Comparison of ENCODE assay signal across 1 cellular context in the genomic region with DNA sequence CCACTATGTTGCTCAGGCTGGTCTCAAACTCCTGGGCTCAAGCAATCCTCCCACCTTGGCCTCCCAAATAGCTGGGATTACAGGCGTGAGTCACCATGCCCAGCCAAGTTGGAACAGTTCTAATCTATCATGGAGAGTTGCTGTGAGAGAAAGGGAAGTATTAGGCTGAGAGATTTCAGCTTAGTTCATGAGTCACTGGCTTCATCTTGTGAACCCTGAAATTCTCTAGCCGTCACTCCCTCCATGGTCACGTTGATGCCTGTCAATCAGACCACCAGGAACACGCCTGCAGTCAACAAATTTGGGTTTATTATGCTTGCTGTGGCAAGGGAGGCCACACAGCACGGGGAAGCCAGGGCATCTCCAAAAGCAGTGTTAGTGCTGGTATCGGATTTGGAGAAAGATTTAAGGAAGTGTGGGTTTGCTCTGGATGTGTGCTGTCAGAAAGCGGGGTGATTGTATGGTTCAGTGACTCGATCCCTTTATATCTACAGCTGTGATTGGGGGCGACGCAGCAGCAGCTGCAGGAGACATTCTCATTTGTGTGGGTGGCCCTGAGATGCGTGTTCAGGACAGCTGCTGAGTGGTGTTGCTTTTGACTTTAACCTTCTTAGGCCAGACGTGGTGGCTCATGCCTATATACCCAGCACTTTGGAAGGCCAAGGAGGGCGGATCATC.
TF ChIP-seq lines count a peak whose summit lies in the region.

No MANE protein-coding gene starts in this region.

TF ChIP-seq in IMR-90, 13 proteins besides CTCF, POLR2A, EP300 and RAD21:
- TF ChIP-seq MAFK (IDR thresholded peaks at IDR 0.05; ENCODE audit: low read depth, low read length), result no peak
- no peak for TF ChIP-seq NFE2L2 (IDR thresholded peaks at IDR 0.05; ENCODE audit: low read depth, low read length)
- no peak for TF ChIP-seq RCOR1 (IDR thresholded peaks at IDR 0.05; ENCODE audit: insufficient replicate concordance, low read length)
- TF ChIP-seq MXI1 (IDR thresholded peaks at IDR 0.05; ENCODE audit: borderline replicate concordance, low read depth, low read length), result no peak
- no peak for TF ChIP-seq RFX5 (IDR thresholded peaks at IDR 0.05; ENCODE audit: low read depth, low read length)
- TF ChIP-seq CHD1 (IDR thresholded peaks at IDR 0.05; ENCODE audit: low read depth, low read length), result no peak
- no peak for TF ChIP-seq BHLHE40 (IDR thresholded peaks at IDR 0.05; ENCODE audit: low read depth, low read length)
- TF ChIP-seq FOS (IDR thresholded peaks at IDR 0.05; ENCODE audit: low read depth, low read length), result no peak; the same call in 1 of the 2 replicates
- TF ChIP-seq SMC3 (IDR thresholded peaks at IDR 0.05; ENCODE audit: low read depth, low read length), result no peak
- no peak for TF ChIP-seq MAZ (IDR thresholded peaks at IDR 0.05; ENCODE audit: borderline replicate concordance, low read depth, low read length)
- TF ChIP-seq, protein P1, sequence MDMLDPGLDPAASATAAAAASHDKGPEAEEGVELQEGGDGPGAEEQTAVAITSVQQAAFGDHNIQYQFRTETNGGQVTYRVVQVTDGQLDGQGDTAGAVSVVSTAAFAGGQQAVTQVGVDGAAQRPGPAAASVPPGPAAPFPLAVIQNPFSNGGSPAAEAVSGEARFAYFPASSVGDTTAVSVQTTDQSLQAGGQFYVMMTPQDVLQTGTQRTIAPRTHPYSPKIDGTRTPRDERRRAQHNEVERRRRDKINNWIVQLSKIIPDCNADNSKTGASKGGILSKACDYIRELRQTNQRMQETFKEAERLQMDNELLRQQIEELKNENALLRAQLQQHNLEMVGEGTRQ (IDR thresholded peaks at IDR 0.05; ENCODE audit: low read depth, low read length), result no peak
- TF ChIP-seq, protein P2, sequence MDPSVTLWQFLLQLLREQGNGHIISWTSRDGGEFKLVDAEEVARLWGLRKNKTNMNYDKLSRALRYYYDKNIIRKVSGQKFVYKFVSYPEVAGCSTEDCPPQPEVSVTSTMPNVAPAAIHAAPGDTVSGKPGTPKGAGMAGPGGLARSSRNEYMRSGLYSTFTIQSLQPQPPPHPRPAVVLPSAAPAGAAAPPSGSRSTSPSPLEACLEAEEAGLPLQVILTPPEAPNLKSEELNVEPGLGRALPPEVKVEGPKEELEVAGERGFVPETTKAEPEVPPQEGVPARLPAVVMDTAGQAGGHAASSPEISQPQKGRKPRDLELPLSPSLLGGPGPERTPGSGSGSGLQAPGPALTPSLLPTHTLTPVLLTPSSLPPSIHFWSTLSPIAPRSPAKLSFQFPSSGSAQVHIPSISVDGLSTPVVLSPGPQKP (IDR thresholded peaks at IDR 0.05; ENCODE audit: borderline replicate concordance, low read depth, low read length), result no peak
- no peak for TF ChIP-seq CEBPB (IDR thresholded peaks at IDR 0.05; ENCODE audit: low read depth, low read length)
